ENCODE assay signal across 9 cellular contexts in genomic region chr12:75489613-75490210, GRCh38. TPM values are rescaled to one million over a fixed set of nuclear protein-coding genes. Genes with fewer than 3 reads are reported as not detected.
DNase-seq lines count a peak whose midpoint lies in the region; ATAC-seq and TF ChIP-seq lines count a peak whose summit lies in the region.
"Had no signal": no experiment of that assay in that cellular context is flagged by ENCODE, and none has a peak within 500 bp of the region (broad histone marks: within the 10 kb centered on the region; RNA-seq: fewer than 3 reads in every experiment).

No MANE protein-coding gene starts in this region.

- 0 out of 2 replicates have a peak, but pooled peaks cover 4% of the 10 kb centered on the region for H3F3A ChIP-seq in PC-9 (ENCODE audit: insufficient read depth, low read depth)

- CTCF ChIA-PET in PC-9 (lab: Charles Lee), result no interaction called here

- intact Hi-C loops in activated T-helper 2 cell treated with anti-CD3 and anti-CD28 coated beads, Interferon-gamma antibody, Interleukin-2, Interleukin-4, amounts not matched to agents 10 μg/mL and 5 μg/mL and 100 μg/mL, durations not matched to agents 14 hours and 24 hours and 36 hours (cut with micrococcal nuclease), result loop anchor here (1.0 to 10.0 kb wide), 3 partner anchors 9 to 965 kb away; partner anchors contain the start of genes GLIPR1 and KRR1
- intact Hi-C loops in PC-9 (cut with micrococcal nuclease; ENCODE audit: unreplicated experiment), result no loop called here

- no peaks in the 10 kb centered on the region for H3K9me2 ChIP-seq in PC-9 (ENCODE audit: insufficient read depth)

- no peak overlapping the region for H2AFZ ChIP-seq in PC-9

- peaks cover 28% of the 10 kb centered on the region for H3K36me3 Mint-ChIP-seq in activated T-helper 2 cell treated with anti-CD3 and anti-CD28 coated beads, Interferon-gamma antibody, Interleukin-2, Interleukin-4, amounts not matched to agents 10 μg/mL and 5 μg/mL and 100 μg/mL, durations not matched to agents 14 hours and 24 hours and 36 hours (ENCODE audit: low read depth)
- no peaks in the 10 kb centered on the region for H3K36me3 Mint-ChIP-seq in neural crest cell (ENCODE audit: low read depth)

- no peak overlapping the region for H3K27ac ChIP-seq in PC-9
- H3K27ac ChIP-seq: KMS-11 had no signal

- H3K4me3 ChIP-seq in PC-9, result no peak overlapping the region

- H3K4me3 Mint-ChIP-seq in activated T-helper 2 cell treated with anti-CD3 and anti-CD28 coated beads, Interferon-gamma antibody, Interleukin-2, Interleukin-4, amounts not matched to agents 10 μg/mL and 5 μg/mL and 100 μg/mL, durations not matched to agents 14 hours and 24 hours and 36 hours (ENCODE audit: low read depth), result peak overlapping the region; percentile 4
- H3K4me3 Mint-ChIP-seq in neural crest cell, result no peak overlapping the region

- no peaks in the 10 kb centered on the region for H3K27me3 ChIP-seq in PC-9 (ENCODE audit: insufficient read depth, low read depth)

- no peaks in the 10 kb centered on the region for H3K9me3 ChIP-seq in PC-9 (ENCODE audit: insufficient read depth, low read depth)

- H3K27ac Mint-ChIP-seq in activated T-helper 2 cell treated with anti-CD3 and anti-CD28 coated beads, Interferon-gamma antibody, Interleukin-2, Interleukin-4, amounts not matched to agents 10 μg/mL and 5 μg/mL and 100 μg/mL, durations not matched to agents 14 hours and 24 hours and 36 hours, result peak overlapping the region; percentile 51
- H3K27ac Mint-ChIP-seq in neural crest cell (ENCODE audit: unreplicated experiment), result peak overlapping the region; percentile 23

- ATAC-seq in GM19025 (IDR thresholded peaks at IDR 0.05; ENCODE audit: low read depth, unreplicated experiment), result peak; percentile 49
- ATAC-seq in HG03103 (IDR thresholded peaks at IDR 0.05; ENCODE audit: low read depth, unreplicated experiment), result peak; percentile 73
- no peak for ATAC-seq in GM18517 (IDR thresholded peaks at IDR 0.05; ENCODE audit: unreplicated experiment)

- no peak overlapping the region for H3K4me2 ChIP-seq in PC-9
- H3K4me2 ChIP-seq: KMS-11 had no signal

- no peaks in the 10 kb centered on the region for H3K9me3 Mint-ChIP-seq in activated T-helper 2 cell treated with anti-CD3 and anti-CD28 coated beads, Interferon-gamma antibody, Interleukin-2, Interleukin-4, amounts not matched to agents 10 μg/mL and 5 μg/mL and 100 μg/mL, durations not matched to agents 14 hours and 24 hours and 36 hours
- H3K9me3 Mint-ChIP-seq in neural crest cell, result no peaks in the 10 kb centered on the region

- peaks cover 23% of the 10 kb centered on the region for H3K4me1 Mint-ChIP-seq in activated T-helper 2 cell treated with anti-CD3 and anti-CD28 coated beads, Interferon-gamma antibody, Interleukin-2, Interleukin-4, amounts not matched to agents 10 μg/mL and 5 μg/mL and 100 μg/mL, durations not matched to agents 14 hours and 24 hours and 36 hours (ENCODE audit: low read depth)
- H3K4me1 Mint-ChIP-seq in neural crest cell, result no peaks in the 10 kb centered on the region

- no peaks in the 10 kb centered on the region for H3K36me3 ChIP-seq in PC-9 (ENCODE audit: low read depth)

- no peaks in the 10 kb centered on the region for H3K79me2 ChIP-seq in PC-9 (ENCODE audit: low read depth)

- no TSS peak for BruUV-seq in PC-9 (replicated peaks; lab: Mats Ljungman, UMichigan)

- no peak for DNase-seq in activated T-helper 2 cell treated with anti-CD3 and anti-CD28 coated beads, Interferon-gamma antibody, Interleukin-2, Interleukin-4, amounts not matched to agents 10 μg/mL and 5 μg/mL and 100 μg/mL, durations not matched to agents 14 hours and 24 hours and 36 hours (ENCODE audit: low spot score)
- no peak for DNase-seq in neural crest cell (ENCODE audit: low read depth, low spot score)
- DNase-seq in NCI-H510A treated with DMSO at 0.1 percent for 48 hours (lab: John Stamatoyannopoulos, UW), result no peak
- no peak for DNase-seq in PC-9
- no peak for DNase-seq in NCI-H82 (lab: John Stamatoyannopoulos, UW)

- TF ChIP-seq CTCF in neural crest cell (conservative IDR thresholded peaks at IDR 0.05) (no peak), PC-9 (conservative IDR thresholded peaks at IDR 0.05) (no peak)

- POLR2A ChIA-PET in PC-9 (lab: Charles Lee; ENCODE audit: unreplicated experiment), result interaction anchor here (0.7 kb wide), 1 partner anchor 98 kb away, joined by 4 read pairs; no protein-coding TSS in a partner anchor

- no peaks in the 10 kb centered on the region for H3K4me1 ChIP-seq in PC-9 (replicated peaks; ENCODE audit: insufficient read depth)

- H4K20me1 ChIP-seq in PC-9 (ENCODE audit: insufficient read depth), result no peaks in the 10 kb centered on the region

- H3K27me3 Mint-ChIP-seq in activated T-helper 2 cell treated with anti-CD3 and anti-CD28 coated beads, Interferon-gamma antibody, Interleukin-2, Interleukin-4, amounts not matched to agents 10 μg/mL and 5 μg/mL and 100 μg/mL, durations not matched to agents 14 hours and 24 hours and 36 hours (ENCODE audit: low read depth), result no peaks in the 10 kb centered on the region
- H3K27me3 Mint-ChIP-seq in neural crest cell (ENCODE audit: low read depth), result no peaks in the 10 kb centered on the region

RNA-seq across cellular contexts. Expression of gene GLIPR1, which starts 9.2 kb away (rescaled TPM):
- 7.4 and 7.6 TPM in 2 replicates for total RNA-seq in activated T-helper 2 cell treated with anti-CD3 and anti-CD28 coated beads, Interferon-gamma antibody, Interleukin-2, Interleukin-4, amounts not matched to agents 10 μg/mL and 5 μg/mL and 100 μg/mL, durations not matched to agents 14 hours and 24 hours and 36 hours
- total RNA-seq in neural crest cell (0.36 and 0.84 TPM in 2 replicates), PC-9 (2021) (6.2 and 14.1 TPM in 2 replicates)

RNA-seq across cellular contexts. Expression of gene KRR1, which starts 21.7 kb away (rescaled TPM):
- total RNA-seq in activated T-helper 2 cell treated with anti-CD3 and anti-CD28 coated beads, Interferon-gamma antibody, Interleukin-2, Interleukin-4, amounts not matched to agents 10 μg/mL and 5 μg/mL and 100 μg/mL, durations not matched to agents 14 hours and 24 hours and 36 hours, result 114 and 119 TPM in 2 replicates
- total RNA-seq in neural crest cell (52.9 and 59.4 TPM in 2 replicates), PC-9 (2021) (41.6 and 45.9 TPM in 2 replicates)
